ENCODE assay signal across 8 cellular contexts in genomic region chr12:48925218-48925871, GRCh38. TPM values are rescaled to one million over a fixed set of nuclear protein-coding genes. Genes with fewer than 3 reads are reported as not detected.
DNase-seq lines count a peak whose midpoint lies in the region; ATAC-seq, FAIRE-seq and TF ChIP-seq lines count a peak whose summit lies in the region.

FKBP11 (minus strand) TSS chr12:48925492; CDS start chr12:48925428, 64 bp downstream.

- CTCF ChIA-PET in GM10248 (lab: Yijun Ruan, JAX): interaction anchor here (0.7 to 9.7 kb wide), 23 partner anchors 11 to 172 kb away, joined by 3 to 111 read pairs (median 7); partner anchors contain the start of genes RND1 and WNT1

- H3K4me3 ChIP-seq in OCI-LY1 (ENCODE audit: low read depth, low read length, poor library complexity, severe bottlenecking) (peak within 1 kb of the TSS; percentile 88), gastroesophageal sphincter (peak within 1 kb of the TSS; percentile 75 to 83), pancreas (peak within 1 kb of the TSS; percentile 79 to 98 (median 86))

- no peaks in the 10 kb centered on the region for H3F3A ChIP-seq in OCI-LY1 (ENCODE audit: insufficient read depth, low read length)

- no peak for TF ChIP-seq EP300 in gastroesophageal sphincter (IDR thresholded peaks at IDR 0.05)

- peak; percentile 85 for DNase-seq in GM10248 (ENCODE audit: extremely low spot score)
- DNase-seq in HFFc6: peak; percentile 35
- peak; percentile 72 for DNase-seq in activated T-helper 9 cell treated with anti-CD3 and anti-CD28 coated beads, Interleukin-2, amount 50 U/mL, for 16 hours (ENCODE audit: low read depth)
- peak; percentile 61 to 89 (median 74) for DNase-seq in pancreas
- DNase-seq in type B pancreatic cell (ENCODE audit: extremely low spot score, unreplicated experiment): no peak
- DNase-seq in OCI-M1 (lab: John Stamatoyannopoulos, UW): no peak

- H3K4me1 Mint-ChIP-seq in HFFc6 (ENCODE audit: low read depth) (peaks cover 32% of the 10 kb centered on the region), type B pancreatic cell (ENCODE audit: unreplicated experiment) (peaks cover 7% of the 10 kb centered on the region)

- FAIRE-seq in pancreas (lab: Jason Lieb, UNC): no peak

- WGBS in gastroesophageal sphincter (ENCODE audit: low coverage in 1 of 2), 2 donors: 40% methylated on average over 1 of the region's 39 CpGs; no CpG with 5 or more reads in 1 of the 2 donors
- 1% methylated on average over 39 of the region's 39 CpGs for WGBS in pancreas, 2 donors

- H4K20me1 ChIP-seq in OCI-LY1 (ENCODE audit: insufficient read depth, low read length): no peaks in the 10 kb centered on the region

- POLR2A ChIA-PET in GM10248 (lab: Yijun Ruan, JAX): interaction anchor here (0.5 to 2.6 kb wide), 5 partner anchors 12 to 137 kb away, joined by 4 to 9 read pairs (median 5); partner anchors contain the start of gene RND1

- TF ChIP-seq POLR2A in gastroesophageal sphincter (IDR thresholded peaks at IDR 0.05): no peak

- peak within 1 kb of the TSS; percentile 89 for H3K4me3 Mint-ChIP-seq in HFFc6
- peak within 1 kb of the TSS; percentile 91 for H3K4me3 Mint-ChIP-seq in type B pancreatic cell

- no peaks in the 10 kb centered on the region for H3K9me2 ChIP-seq in OCI-LY1 (ENCODE audit: low read depth, low read length)

- H3K4me1 ChIP-seq in OCI-LY1 (ENCODE audit: insufficient read depth, low read length, severe bottlenecking) (peaks cover 13% of the 10 kb centered on the region), gastroesophageal sphincter (peaks cover 0 to 20% (median 0%) of the 10 kb centered on the region in 3 donors), pancreas (peaks cover 0 to 8% (median 0%) of the 10 kb centered on the region in 3 donors)

- no peak within 1 kb of the TSS for H2AFZ ChIP-seq in OCI-LY1 (ENCODE audit: low read length)

- intact Hi-C loops in pancreas (cut with DNase I): no loop called here

- no peaks in the 10 kb centered on the region for H3K79me2 ChIP-seq in OCI-LY1 (ENCODE audit: insufficient read depth, low read length)

- TF ChIP-seq CTCF in GM10248 (IDR thresholded peaks at IDR 0.05; ENCODE audit: control extremely low read depth, extremely low read depth, low read depth, missing control alignments) (no peak), HFFc6 (IDR thresholded peaks at IDR 0.05) (no peak), OCI-LY1 (IDR thresholded peaks at IDR 0.05; ENCODE audit: low read length) (no peak; the same call in 1 of the 2 replicates), gastroesophageal sphincter (IDR thresholded peaks at IDR 0.05) (no peak), pancreas (IDR thresholded peaks at IDR 0.05) (no peak), type B pancreatic cell (conservative IDR thresholded peaks at IDR 0.05) (no peak)

- H3K9me3 Mint-ChIP-seq in HFFc6 (no peaks in the 10 kb centered on the region), type B pancreatic cell (no peaks in the 10 kb centered on the region)

- H3K9me3 ChIP-seq in OCI-LY1 (ENCODE audit: low read length) (no peaks in the 10 kb centered on the region), gastroesophageal sphincter (no peaks in the 10 kb centered on the region), pancreas (no peaks in the 10 kb centered on the region)

- H3K36me3 Mint-ChIP-seq in HFFc6 (ENCODE audit: low read depth) (peaks cover 48% of the 10 kb centered on the region), type B pancreatic cell (peaks cover 17% of the 10 kb centered on the region)

- H3K36me3 ChIP-seq in OCI-LY1 (ENCODE audit: insufficient read depth, low read length) (peaks cover 24% of the 10 kb centered on the region; the same call in 1 of the 2 replicates), gastroesophageal sphincter (peaks cover 0 to 15% of the 10 kb centered on the region in 2 donors), pancreas (no peaks in the 10 kb centered on the region)

- H3K27me3 ChIP-seq in OCI-LY1 (ENCODE audit: insufficient read depth, low read length): no peaks in the 10 kb centered on the region
- H3K27me3 ChIP-seq in gastroesophageal sphincter: no peaks in the 10 kb centered on the region
- H3K27me3 ChIP-seq in pancreas: no peaks in the 10 kb centered on the region

- ATAC-seq in gastroesophageal sphincter: peak; percentile 86
- ATAC-seq in pancreas: peak; percentile 93 to 96 (median 94)

- peak within 1 kb of the TSS; percentile 86 for H3K27ac Mint-ChIP-seq in HFFc6
- peak within 1 kb of the TSS; percentile 78 for H3K27ac Mint-ChIP-seq in type B pancreatic cell

- H3K27ac ChIP-seq in OCI-LY1 (ENCODE audit: low read depth, low read length, poor library complexity, severe bottlenecking) (peak within 1 kb of the TSS; percentile 54), gastroesophageal sphincter (peak within 1 kb of the TSS in 3 of 4 donors; percentile 44 to 78 (median 45)), pancreas (peak within 1 kb of the TSS; percentile 33 to 76 (median 66))

- peak within 1 kb of the TSS; percentile 89 for H3K9ac ChIP-seq in OCI-LY1 (ENCODE audit: low read length)

- H3K27me3 Mint-ChIP-seq in HFFc6 (ENCODE audit: insufficient read depth): peaks cover 2% of the 10 kb centered on the region; the same call in 1 of the 2 replicates
- H3K27me3 Mint-ChIP-seq in type B pancreatic cell: no peaks in the 10 kb centered on the region

- H3K4me2 ChIP-seq in OCI-LY1 (ENCODE audit: low read length): peak within 1 kb of the TSS; percentile 76

RNA-seq across cellular contexts. Expression of gene FKBP11, which starts in this region (rescaled TPM):
- total RNA-seq in HFFc6 (2021; fragmentation: NEBNext Ultra II Directional; extraction: Animal tissue kit (Norgen Biotek cat#: 25700)): 100 to 1,000 TPM in 2 of 6 experiments, 10 to 100 TPM in 4; 59.2 to 117 (median 70.8) TPM
- total RNA-seq in gastroesophageal sphincter: 1 to 10 TPM; 3.4 to 8.3 (median 7.1) TPM
- total RNA-seq in pancreas: 100 to 1,000 TPM in 4 of 6 donors, 10 to 100 TPM in 2; 70.9 to 144 (median 127) TPM
- 100 to 1,000 TPM in 1 of 2 donors, 10 to 100 TPM in 1; 97.3 to 155 TPM for polyA plus RNA-seq in pancreas
- total RNA-seq in type B pancreatic cell (ENCODE audit: low replicate concordance): 44.6 and 56.3 TPM in 2 replicates

Comparison
In these comparisons a context has a peak if more than half of its experiments do, and no peak if none do; other contexts are left out.
1. DNase-seq: peak in GM10248 (single experiment), HFFc6 (single experiment), activated T-helper 9 cell treated with anti-CD3 and anti-CD28 coated beads, Interleukin-2, amount 50 U/mL, for 16 hours (single experiment) and pancreas (6 of 6); none in type B pancreatic cell (single experiment) and OCI-M1 (single experiment).
2. Peak in every context shown above with its lines, with median percentiles within 50 percentile points of each other: H3K27ac ChIP-seq and H3K4me3 ChIP-seq.